Comparison of ENCODE assay signal across 8 cellular contexts in genomic region chr19:925912-926594, GRCh38. TPM values are rescaled to one million over a fixed set of nuclear protein-coding genes. Genes with fewer than 3 reads are reported as not detected.
DNase-seq lines count a peak whose midpoint lies in the region; ATAC-seq and TF ChIP-seq lines count a peak whose summit lies in the region.

ARID3A (plus strand) TSS chr19:926035; CDS start chr19:929529, 3,494 bp downstream.

- H3K9me3 Mint-ChIP-seq in activated T-helper 17 cell treated with anti-CD3 and anti-CD28 coated beads, Interleukin-2, amount 50 U/mL, for 72 hours: no peaks in the 10 kb centered on the region

- DNase-seq in BJ (ENCODE audit: low read depth) (no peak), HT-29 (ENCODE audit: low spot score) (no peak), left cardiac atrium (peak; percentile 63), retina (peak; percentile 63)
- no peak for DNase-seq in central memory CD4-positive, alpha-beta T cell

- ATAC-seq in GM18520 (IDR thresholded peaks at IDR 0.05; ENCODE audit: unreplicated experiment) (peak; percentile 21), left cardiac atrium (peak; percentile 42 to 47), HG03354 (IDR thresholded peaks at IDR 0.05; ENCODE audit: poor library complexity, severe bottlenecking, unreplicated experiment) (no peak)
- ATAC-seq in activated T-helper 17 cell treated with anti-CD3 and anti-CD28 coated beads, Interleukin-2, amount 50 U/mL, for 72 hours (replicated peaks): peak; percentile 58

- no peaks in the 10 kb centered on the region for H3K4me1 Mint-ChIP-seq in activated T-helper 17 cell treated with anti-CD3 and anti-CD28 coated beads, Interleukin-2, amount 50 U/mL, for 72 hours

- H3K4me3 Mint-ChIP-seq in activated T-helper 17 cell treated with anti-CD3 and anti-CD28 coated beads, Interleukin-2, amount 50 U/mL, for 72 hours: peak within 1 kb of the TSS; percentile 68

- H3K27me3 ChIP-seq in BJ (ENCODE audit: control insufficient read depth, insufficient read depth, low read length): no peaks in the 10 kb centered on the region

- intact Hi-C loops in left cardiac atrium (cut with DNase I): no loop called here

- POLR2A ChIA-PET in BJ (lab: Charles Lee): no interaction called here

- H3K4me3 ChIP-seq in BJ (ENCODE audit: low read depth, low read length): peak within 1 kb of the TSS; percentile 91

- H3K36me3 Mint-ChIP-seq in activated T-helper 17 cell treated with anti-CD3 and anti-CD28 coated beads, Interleukin-2, amount 50 U/mL, for 72 hours (ENCODE audit: low read depth): peaks cover 23% of the 10 kb centered on the region

- H3K27ac Mint-ChIP-seq in activated T-helper 17 cell treated with anti-CD3 and anti-CD28 coated beads, Interleukin-2, amount 50 U/mL, for 72 hours: no peak within 1 kb of the TSS

- CTCF ChIA-PET in BJ (lab: Yijun Ruan, JAX): interaction anchor here (1.3 kb wide), 1 partner anchor 58 kb away, joined by 3 read pairs; the partner anchor contains the start of gene WDR18

- no peaks in the 10 kb centered on the region for H3K27me3 Mint-ChIP-seq in activated T-helper 17 cell treated with anti-CD3 and anti-CD28 coated beads, Interleukin-2, amount 50 U/mL, for 72 hours

- H3K36me3 ChIP-seq in BJ (ENCODE audit: control insufficient read depth, insufficient read depth, low read length): peaks cover 9% of the 10 kb centered on the region

- no peak for TF ChIP-seq CTCF in BJ (IDR thresholded peaks at IDR 0.05; ENCODE audit: insufficient read depth, low read depth, low read length)

RNA-seq across cellular contexts. Expression of gene ARID3A, which starts in this region (rescaled TPM):
- 10.7 and 17.4 TPM in 2 replicates for polyA plus RNA-seq in BJ (2011; rRNA removed)
- polyA minus RNA-seq in BJ (2011; rRNA and poly(A)+ RNA removed): 21.9 and 36.1 TPM in 2 replicates
- total RNA-seq in HT-29 (2014; rRNA removed; shearing (Covaris generic)): 10.4 and 11.8 TPM in 2 replicates
- 10 to 100 TPM; 50.3 to 79.3 TPM for total RNA-seq in activated T-helper 17 cell treated with anti-CD3 and anti-CD28 coated beads, Interleukin-2, amount 50 U/mL, for 72 hours
- 1 to 10 TPM; 5.3 to 5.8 TPM for total RNA-seq in left cardiac atrium

Comparison
In these comparisons a context has a peak if more than half of its experiments do, and no peak if none do; other contexts are left out.
1. DNase-seq: peak in left cardiac atrium (single experiment) and retina (single experiment); none in BJ (single experiment), HT-29 (single experiment) and central memory CD4-positive, alpha-beta T cell (single experiment).